Comparison of ENCODE assay signal across 2 cellular contexts in genomic region chr4:68344785-68345184, GRCh38.
TF ChIP-seq lines count a peak whose summit lies in the region.

No MANE protein-coding gene starts in this region.

TF ChIP-seq in HEK293, 187 proteins besides CTCF, POLR2A, EP300 and RAD21:
- TF ChIP-seq ZBTB44 (tag by site-specific recombination; IDR thresholded peaks at IDR 0.05): no peak
- no peak for TF ChIP-seq ZFP69B (tag by site-specific recombination; IDR thresholded peaks at IDR 0.05)
- TF ChIP-seq ZNF121 (tag by site-specific recombination; IDR thresholded peaks at IDR 0.05): peak; percentile 37; the same call in 1 of the 2 replicates

TF ChIP-seq in GM12878, 131 proteins besides CTCF, POLR2A, EP300 and RAD21:
- TF ChIP-seq ZBTB40 (IDR thresholded peaks at IDR 0.05; ENCODE audit: borderline replicate concordance) (no peak), MLLT1 (IDR thresholded peaks at IDR 0.05) (0 out of 2 replicates have a peak, but pooled peaks have one; percentile 26)
TF ChIP-seq in GM12878: peak in this region for 1.
